ENCODE assay signal across 16 cellular contexts in genomic region chr12:103779410-103780092, GRCh38.
DNase-seq lines count a peak whose midpoint lies in the region; ATAC-seq, FAIRE-seq and TF ChIP-seq lines count a peak whose summit lies in the region.
"Had no signal": no experiment of that assay in that cellular context is flagged by ENCODE, and none has a peak within 500 bp of the region (broad histone marks: within the 10 kb centered on the region; RNA-seq: fewer than 3 reads in every experiment).

No MANE protein-coding gene starts in this region.

- peak overlapping the region; percentile 34; the same call in 1 of the 2 replicates for H3K23ac ChIP-seq in IMR-90 (ENCODE audit: low read depth, low read length)

- DNase-seq in NCI-H446 treated with DMSO at 0.1 percent for 48 hours (lab: John Stamatoyannopoulos, UW) (peak; percentile 84), NCI-H446 (lab: John Stamatoyannopoulos, UW) (no peak), IMR-90 (peak; percentile 8), astrocyte (ENCODE audit: low read depth) (peak; percentile 41), renal cortical epithelial cell (ENCODE audit: low read depth) (peak; percentile 52), right atrium auricular region (ENCODE audit: low spot score) (no peak), colonic mucosa (no peak)
- DNase-seq: activated T-cell treated with anti-CD3 and anti-CD28 coated beads, Interleukin-2, amount 50 U/mL, for 1 hour; anterior cingulate cortex; immature natural killer cell; mucosa of descending colon; SHP77 treated with DMSO at 0.1 percent for 48 hours; stimulated activated CD4-positive, alpha-beta T cell treated with anti-CD3 and anti-CD28 coated beads, Interleukin-4, amount 100 ng/mL, for 1 hour; stimulated activated naive B cell treated with anti-CD40 and anti-IgM and Interleukin-4, amounts not matched to agents 10 μg/mL and 1 μg/mL and 100 μg/mL, for 72 hours had no signal

- H3K9me3 Mint-ChIP-seq in astrocyte (ENCODE audit: unreplicated experiment), result no peaks in the 10 kb centered on the region
- H3K9me3 Mint-ChIP-seq: immature natural killer cell; stimulated activated naive B cell treated with anti-CD40 and anti-IgM and Interleukin-4, amounts not matched to agents 10 μg/mL and 1 μg/mL and 100 μg/mL, for 72 hours had no signal

- H4K20me1 ChIP-seq in IMR-90 (ENCODE audit: insufficient read depth, low read length) (no peaks in the 10 kb centered on the region), astrocyte (ENCODE audit: insufficient read depth, low read length) (peaks cover 4% of the 10 kb centered on the region)
- H4K20me1 ChIP-seq: BLaER1 had no signal

- H2BK15ac ChIP-seq in IMR-90 (ENCODE audit: low read depth, low read length), result no peak overlapping the region

- intact Hi-C loops in IMR-90 (cut with micrococcal nuclease) (no loop called here), colonic mucosa (cut with DNase I) (no loop called here)

- in situ Hi-C loops in IMR-90 (cut with MboI; ENCODE audit: low sequenced_read_pairs), result loop anchor here (10.0 kb wide), 1 partner anchor 155 kb away; the partner anchor contains the start of gene HSP90B1

- no peak for TF ChIP-seq CTCF in IMR-90 (conservative IDR thresholded peaks at IDR 0.05; ENCODE audit: low read depth, low read length)
- no peak for TF ChIP-seq CTCF in astrocyte (IDR thresholded peaks at IDR 0.05; ENCODE audit: insufficient read depth, low read depth, low read length)
- TF ChIP-seq CTCF in right atrium auricular region (IDR thresholded peaks at IDR 0.05), result no peak
- no peak for TF ChIP-seq CTCF in colonic mucosa (IDR thresholded peaks at IDR 0.05)

- dilution Hi-C loops in IMR-90 (cut with HindIII; ENCODE audit: low sequenced_read_pairs, unreplicated experiment), result no loop called here

- H3K4ac ChIP-seq in IMR-90 (ENCODE audit: low read depth, low read length), result peak overlapping the region; percentile 52

- H4K91ac ChIP-seq in IMR-90 (ENCODE audit: insufficient read depth, low read depth, low read length), result no peak overlapping the region

- peaks cover 17% of the 10 kb centered on the region for H3K4me1 Mint-ChIP-seq in astrocyte (ENCODE audit: low read depth, unreplicated experiment)
- H3K4me1 Mint-ChIP-seq: immature natural killer cell; stimulated activated naive B cell treated with anti-CD40 and anti-IgM and Interleukin-4, amounts not matched to agents 10 μg/mL and 1 μg/mL and 100 μg/mL, for 72 hours had no signal

- POLR2A ChIA-PET in IMR-90 (lab: Charles Lee; ENCODE audit: unreplicated experiment), result no interaction called here

- no peak overlapping the region for H4K8ac ChIP-seq in IMR-90 (ENCODE audit: low read depth in 2 of 2, low read length in 2 of 2)

- H3K79me1 ChIP-seq in IMR-90 (ENCODE audit: low read depth in 1 of 2, low read length in 2 of 2), result no peaks in the 10 kb centered on the region; a peak in 1 of 4 replicates

- CTCF ChIA-PET in IMR-90 (lab: Yijun Ruan, JAX), result interaction anchor here (1.4 kb wide), 1 partner anchor 9 kb away, joined by 4 read pairs; no protein-coding TSS in a partner anchor

- no peak overlapping the region for H3K56ac ChIP-seq in IMR-90 (ENCODE audit: extremely low read depth, insufficient read depth, low read length)

- no peaks in the 10 kb centered on the region for H3K27me3 ChIP-seq in IMR-90 (ENCODE audit: control insufficient read depth, insufficient read depth, low read length)
- no peaks in the 10 kb centered on the region for H3K27me3 ChIP-seq in astrocyte (ENCODE audit: insufficient read depth, low read length)
- H3K27me3 ChIP-seq in right atrium auricular region, result no peaks in the 10 kb centered on the region
- H3K27me3 ChIP-seq in colonic mucosa, result no peaks in the 10 kb centered on the region
- H3K27me3 ChIP-seq: BLaER1 had no signal

- H3K36me3 ChIP-seq in IMR-90 (ENCODE audit: control insufficient read depth, insufficient read depth, low read length) (peaks cover 23% of the 10 kb centered on the region), astrocyte (ENCODE audit: insufficient read depth, low read length) (peaks cover 31% of the 10 kb centered on the region), right atrium auricular region (peaks cover 18% of the 10 kb centered on the region), colonic mucosa (no peaks in the 10 kb centered on the region)

- peak overlapping the region; percentile 53; the same call in 1 of the 2 replicates for H3K14ac ChIP-seq in IMR-90 (replicated peaks; ENCODE audit: low read depth, low read length)

- H2AK5ac ChIP-seq in IMR-90 (ENCODE audit: low read depth, low read length), result peak overlapping the region; percentile 43; the same call in 1 of the 2 replicates

- H3K79me2 ChIP-seq in astrocyte (ENCODE audit: insufficient read depth, low read length), result peaks cover 7% of the 10 kb centered on the region

- H2BK5ac ChIP-seq in IMR-90 (ENCODE audit: low read depth, low read length, poor library complexity, severe bottlenecking), result no peak overlapping the region

- H2AFZ ChIP-seq in IMR-90 (replicated peaks; ENCODE audit: low read length, poor library complexity), result peak overlapping the region; percentile 40
- no peak overlapping the region for H2AFZ ChIP-seq in astrocyte (ENCODE audit: low read depth, low read length)

- TF ChIP-seq RAD21 in IMR-90 (IDR thresholded peaks at IDR 0.05; ENCODE audit: low read length), result no peak

- peaks cover 15% of the 10 kb centered on the region for H3K9me1 ChIP-seq in IMR-90 (ENCODE audit: insufficient read depth, low read length)

- H4K5ac ChIP-seq in IMR-90 (ENCODE audit: low read depth, low read length), result no peak overlapping the region

- no TSS peak for BruUV-seq in IMR-90 (replicated peaks; lab: Mats Ljungman, UMichigan)

- peak; percentile 70 for ATAC-seq in IMR-90 (ENCODE audit: low read depth)
- no peak for ATAC-seq in HG02678 (IDR thresholded peaks at IDR 0.05; ENCODE audit: unreplicated experiment)
- ATAC-seq: mucosa of descending colon; stimulated activated naive B cell treated with anti-CD40 and anti-IgM and Interleukin-4, amounts not matched to agents 10 μg/mL and 1 μg/mL and 100 μg/mL, for 72 hours had no signal

- no peak overlapping the region for H2BK120ac ChIP-seq in IMR-90 (ENCODE audit: low read depth, low read length)

- H3K36me3 Mint-ChIP-seq in astrocyte (ENCODE audit: low read depth, unreplicated experiment), result peaks cover 23% of the 10 kb centered on the region

- H3K9me3 ChIP-seq in IMR-90 (ENCODE audit: control insufficient read depth, insufficient read depth, low read length), result no peaks in the 10 kb centered on the region
- no peaks in the 10 kb centered on the region for H3K9me3 ChIP-seq in astrocyte (ENCODE audit: insufficient read depth, low read depth, low read length)
- H3K9me3 ChIP-seq in right atrium auricular region, result no peaks in the 10 kb centered on the region
- H3K9me3 ChIP-seq in colonic mucosa, result no peaks in the 10 kb centered on the region
- H3K9me3 ChIP-seq: BLaER1, mucosa of descending colon had no signal

- H3K27me3 Mint-ChIP-seq in astrocyte (ENCODE audit: low read depth, unreplicated experiment), result no peaks in the 10 kb centered on the region
- H3K27me3 Mint-ChIP-seq: stimulated activated naive B cell treated with anti-CD40 and anti-IgM and Interleukin-4, amounts not matched to agents 10 μg/mL and 1 μg/mL and 100 μg/mL, for 72 hours had no signal

- H3K4me3 ChIP-seq in IMR-90 (ENCODE audit: insufficient read depth, low read depth, low read length) (no peak overlapping the region), astrocyte (ENCODE audit: insufficient read depth, low read depth, low read length) (no peak overlapping the region), right atrium auricular region (no peak overlapping the region), colonic mucosa (no peak overlapping the region)
- H3K4me3 ChIP-seq: BLaER1, mucosa of descending colon had no signal

- 90% methylated on average over 3 of the region's 7 CpGs; no CpG with 5 or more reads in 1 of the 2 experiments for WGBS in IMR-90 (ENCODE audit: extremely low coverage in 2 of 2, insufficient read length in 1 of 2), 2 experiments

- no peak overlapping the region for H3K18ac ChIP-seq in IMR-90 (ENCODE audit: low read depth, low read length)

- no peak overlapping the region for H3K4me3 Mint-ChIP-seq in astrocyte (ENCODE audit: unreplicated experiment)
- H3K4me3 Mint-ChIP-seq: immature natural killer cell; stimulated activated naive B cell treated with anti-CD40 and anti-IgM and Interleukin-4, amounts not matched to agents 10 μg/mL and 1 μg/mL and 100 μg/mL, for 72 hours had no signal

- no peak overlapping the region for H3K4me2 ChIP-seq in IMR-90 (ENCODE audit: low read depth, low read length)
- peak overlapping the region; percentile 54 for H3K4me2 ChIP-seq in astrocyte (ENCODE audit: low read length)
- H3K4me2 ChIP-seq: BLaER1 had no signal

- H3K4me1 ChIP-seq in IMR-90 (ENCODE audit: control insufficient read depth, insufficient read depth, low read length), result peaks cover 8% of the 10 kb centered on the region
- peaks cover 17% of the 10 kb centered on the region for H3K4me1 ChIP-seq in astrocyte (ENCODE audit: insufficient read depth, low read length)
- no peaks in the 10 kb centered on the region for H3K4me1 ChIP-seq in right atrium auricular region
- H3K4me1 ChIP-seq in colonic mucosa, result no peaks in the 10 kb centered on the region
- H3K4me1 ChIP-seq: BLaER1 had no signal

- no peak for FAIRE-seq in astrocyte (lab: Jason Lieb, UNC)

- no peak overlapping the region for H3K9ac ChIP-seq in IMR-90 (ENCODE audit: low read depth, low read length)
- H3K9ac ChIP-seq in astrocyte (ENCODE audit: low read length), result peak overlapping the region; percentile 44
- no peak overlapping the region for H3K9ac ChIP-seq in colonic mucosa (ENCODE audit: low read depth in 2 of 2, low read length in 2 of 2)
- H3K9ac ChIP-seq: BLaER1 had no signal

- H2AK9ac ChIP-seq in IMR-90 (replicated peaks; ENCODE audit: low read depth, low read length, poor library complexity), result peak overlapping the region; percentile 56

- TF ChIP-seq POLR2A in IMR-90 (IDR thresholded peaks at IDR 0.05; ENCODE audit: low read depth, low read length), result no peak

- H3K27ac Mint-ChIP-seq in astrocyte (ENCODE audit: unreplicated experiment), result peak overlapping the region; percentile 80
- H3K27ac Mint-ChIP-seq: immature natural killer cell; stimulated activated naive B cell treated with anti-CD40 and anti-IgM and Interleukin-4, amounts not matched to agents 10 μg/mL and 1 μg/mL and 100 μg/mL, for 72 hours had no signal

- peak overlapping the region; percentile 5; the same call in 1 of the 2 replicates for H3K27ac ChIP-seq in IMR-90 (ENCODE audit: insufficient read depth, low read length)
- peak overlapping the region; percentile 64 for H3K27ac ChIP-seq in astrocyte (ENCODE audit: low read depth, low read length)
- H3K27ac ChIP-seq in right atrium auricular region, result no peak overlapping the region
- no peak overlapping the region for H3K27ac ChIP-seq in colonic mucosa
- H3K27ac ChIP-seq: BLaER1 had no signal

- H2BK20ac ChIP-seq in IMR-90 (ENCODE audit: low read depth, low read length), result no peak overlapping the region; the same call in 1 of the 2 replicates

TF ChIP-seq in IMR-90, 13 proteins besides CTCF, POLR2A, EP300 and RAD21:
- TF ChIP-seq NFE2L2 (IDR thresholded peaks at IDR 0.05; ENCODE audit: low read depth, low read length), result no peak

Comparison
In these comparisons a context has a peak if more than half of its experiments do, and no peak if none do; other contexts are left out.
1. DNase-seq: peak in NCI-H446 treated with DMSO at 0.1 percent for 48 hours (single experiment), IMR-90 (single experiment), astrocyte (single experiment) and renal cortical epithelial cell (single experiment); none in NCI-H446 (0 of 2), right atrium auricular region (single experiment) and colonic mucosa (single experiment).
2. H3K27ac ChIP-seq: peak in IMR-90 (single experiment) and astrocyte (single experiment); none in right atrium auricular region (0 of 2) and colonic mucosa (single experiment).